Comparison of ENCODE assay signal across 16 cellular contexts in genomic region chr20:25050501-25051350, GRCh38. TPM values are rescaled to one million over a fixed set of nuclear protein-coding genes. Genes with fewer than 3 reads are reported as not detected.
DNase-seq lines count a peak whose midpoint lies in the region; ATAC-seq and TF ChIP-seq lines count a peak whose summit lies in the region.
"Had no signal": no experiment of that assay in that cellular context is flagged by ENCODE, and none has a peak within 500 bp of the region (broad histone marks: within the 10 kb centered on the region; RNA-seq: fewer than 3 reads in every experiment).

No MANE protein-coding gene starts in this region.

- no peak overlapping the region for H3K27ac Mint-ChIP-seq in endodermal cell
- no peak overlapping the region for H3K27ac Mint-ChIP-seq in neural progenitor cell
- H3K27ac Mint-ChIP-seq: nephron progenitor cell had no signal

- ATAC-seq in heart left ventricle, result no peak
- no peak for ATAC-seq in Right ventricle myocardium inferior
- ATAC-seq in GM18870 (IDR thresholded peaks at IDR 0.05; ENCODE audit: unreplicated experiment), result no peak

- intact Hi-C loops in heart left ventricle (cut with DNase I), result no loop called here
- intact Hi-C loops in Right ventricle myocardium inferior (cut with DNase I), result loop anchor here (10.0 kb wide), 1 partner anchor 244 kb away; no protein-coding TSS in a partner anchor

- H3K36me3 ChIP-seq in heart left ventricle (peaks cover 0 to 23% (median 18%) of the 10 kb centered on the region in 9 donors), endodermal cell (ENCODE audit: control insufficient read depth, insufficient read depth, low read length) (no peaks in the 10 kb centered on the region), neural progenitor cell (no peaks in the 10 kb centered on the region), tibial nerve (peaks cover 3 to 19% (median 16%) of the 10 kb centered on the region in 3 donors)

- no peaks in the 10 kb centered on the region for H3K27me3 ChIP-seq in heart left ventricle
- peaks cover 82% of the 10 kb centered on the region for H3K27me3 ChIP-seq in endodermal cell (ENCODE audit: control insufficient read depth, insufficient read depth, low read length, poor library complexity, severe bottlenecking)
- peaks cover 32% of the 10 kb centered on the region for H3K27me3 ChIP-seq in neural progenitor cell
- H3K27me3 ChIP-seq in tibial nerve, result no peaks in the 10 kb centered on the region

- no peaks in the 10 kb centered on the region for H3F3A ChIP-seq in neural progenitor cell (ENCODE audit: low read depth)

- H3K9ac ChIP-seq in endodermal cell (ENCODE audit: extremely low read depth, low read length, poor library complexity, severe bottlenecking) (no peak overlapping the region), neural progenitor cell (no peak overlapping the region)

- 65 to 90% (median 78%) methylated on average over 14 to 17 of the region's 17 CpGs for WGBS in heart left ventricle, 4 donors
- WGBS in endodermal cell (ENCODE audit: insufficient coverage in 1 of 2, insufficient read length in 1 of 2), 2 experiments, result 88 to 94% methylated on average over 10 to 17 of the region's 17 CpGs
- 88 to 93% methylated on average over 11 to 16 of the region's 17 CpGs for WGBS in tibial nerve, 2 donors

- H3K4me3 Mint-ChIP-seq in endodermal cell (no peak overlapping the region), neural progenitor cell (peak overlapping the region; percentile 60)
- H3K4me3 Mint-ChIP-seq: nephron progenitor cell had no signal

- TF ChIP-seq CTCF in heart left ventricle (IDR thresholded peaks at IDR 0.05), result no peak
- no peak for TF ChIP-seq CTCF in endodermal cell (conservative IDR thresholded peaks at IDR 0.05)
- no peak for TF ChIP-seq CTCF in neural progenitor cell (IDR thresholded peaks at IDR 0.05)
- TF ChIP-seq CTCF in tibial nerve (IDR thresholded peaks at IDR 0.05), result no peak

- DNase-seq in heart left ventricle (peak in 3 of 5 donors; percentile 7 to 24 (median 20)), Right ventricle myocardium inferior (ENCODE audit: missing footprints) (no peak), endodermal cell (peak; percentile 33), neural progenitor cell (ENCODE audit: low spot score) (no peak), tibial nerve (ENCODE audit: low spot score in 2 of 2) (peak in 1 of 2 donors; percentile 7), NCI-H2029 treated with DMSO at 0.1 percent for 48 hours (lab: John Stamatoyannopoulos, UW) (no peak), KG1 (lab: John Stamatoyannopoulos, UW) (no peak)
- DNase-seq: activated CD4-positive, CD25-positive, alpha-beta regulatory T cell; activated T-cell treated with anti-CD3 and anti-CD28 coated beads for 4 hours; effector memory CD4-positive, alpha-beta T cell; foreskin melanocyte; NCI-H345; nephron progenitor cell had no signal

- H3K4me1 Mint-ChIP-seq in endodermal cell (no peaks in the 10 kb centered on the region), neural progenitor cell (peaks cover 17% of the 10 kb centered on the region)

- no peaks in the 10 kb centered on the region for H3K79me2 ChIP-seq in neural progenitor cell (ENCODE audit: low read depth)

- no peak overlapping the region for H3K4me2 ChIP-seq in neural progenitor cell

- H3K4me1 ChIP-seq in heart left ventricle (peaks cover 33 to 98% (median 87%) of the 10 kb centered on the region in 12 donors), endodermal cell (ENCODE audit: control insufficient read depth, insufficient read depth, low read length) (no peaks in the 10 kb centered on the region), neural progenitor cell (no peaks in the 10 kb centered on the region), tibial nerve (peaks cover 5 to 80% (median 66%) of the 10 kb centered on the region in 4 donors)

- no peaks in the 10 kb centered on the region for H4K20me1 ChIP-seq in neural progenitor cell (ENCODE audit: low read depth)

- TF ChIP-seq EP300 in tibial nerve (IDR thresholded peaks at IDR 0.05), result no peak

- TF ChIP-seq POLR2A in heart left ventricle (IDR thresholded peaks at IDR 0.05) (no peak), tibial nerve (IDR thresholded peaks at IDR 0.05) (no peak)

- H3K9me3 Mint-ChIP-seq in endodermal cell (no peaks in the 10 kb centered on the region), neural progenitor cell (no peaks in the 10 kb centered on the region)
- H3K9me3 Mint-ChIP-seq: nephron progenitor cell had no signal

- no peak overlapping the region for H2AFZ ChIP-seq in neural progenitor cell (replicated peaks)

- H3K27me3 Mint-ChIP-seq in endodermal cell (ENCODE audit: insufficient read depth) (peaks cover 80% of the 10 kb centered on the region), neural progenitor cell (ENCODE audit: insufficient read depth, low read depth) (peaks cover 39% of the 10 kb centered on the region)

- H3K27ac ChIP-seq in heart left ventricle, result peak overlapping the region in 11 of 12 donors; percentile 29 to 100 (median 96)
- no peak overlapping the region for H3K27ac ChIP-seq in endodermal cell (ENCODE audit: low read depth, low read length)
- H3K27ac ChIP-seq in neural progenitor cell, result no peak overlapping the region
- peak overlapping the region in 3 of 4 donors; percentile 24 to 96 (median 95) for H3K27ac ChIP-seq in tibial nerve

- H3K9me3 ChIP-seq in heart left ventricle (no peaks in the 10 kb centered on the region), endodermal cell (ENCODE audit: control insufficient read depth, low read length) (no peaks in the 10 kb centered on the region), neural progenitor cell (ENCODE audit: low read depth) (no peaks in the 10 kb centered on the region), tibial nerve (no peaks in the 10 kb centered on the region)

- H3K4me3 ChIP-seq in heart left ventricle (no peak overlapping the region), endodermal cell (ENCODE audit: low read length) (no peak overlapping the region), neural progenitor cell (no peak overlapping the region), tibial nerve (no peak overlapping the region)

- H3K36me3 Mint-ChIP-seq in endodermal cell (ENCODE audit: low read depth) (no peaks in the 10 kb centered on the region), neural progenitor cell (no peaks in the 10 kb centered on the region)

RNA-seq across cellular contexts. Expression of gene ACSS1, which starts 7.2 kb away (rescaled TPM):
- 100 to 1,000 TPM in 5 of 9 donors, 10 to 100 TPM in 4; 57.5 to 177 (median 104) TPM for total RNA-seq in heart left ventricle
- polyA plus RNA-seq in heart left ventricle, result 10 to 100 TPM; 43.5 to 78.9 TPM
- 135 TPM for total RNA-seq in Right ventricle myocardium inferior
- under 1 TPM in 1 of 2 donors, not detected in 1; 0.22 TPM for total RNA-seq in endodermal cell
- polyA plus RNA-seq in endodermal cell (2013, experiment 1 of 2), result 0.68 TPM
- polyA plus RNA-seq in endodermal cell (2013, experiment 2 of 2), result 0.50 TPM
- total RNA-seq in neural progenitor cell (ENCODE audit: low replicate concordance), result not detected in 2 replicates
- total RNA-seq in tibial nerve, result 10 to 100 TPM; 38.5 to 55.5 (median 42.2) TPM

RNA-seq across cellular contexts. Expression of gene VSX1, which starts 31.2 kb away (rescaled TPM):
- under 1 TPM in 5 of 9 donors, not detected in 4; 0.22 to 0.96 (median 0.51) TPM for total RNA-seq in heart left ventricle
- under 1 TPM in 1 of 2 donors, not detected in 1; 0.19 TPM for polyA plus RNA-seq in heart left ventricle
- total RNA-seq in Right ventricle myocardium inferior, result 0.14 TPM
- total RNA-seq in endodermal cell, result not detected
- polyA plus RNA-seq in endodermal cell (2013, experiment 1 of 2), result 0.39 TPM
- not detected for polyA plus RNA-seq in endodermal cell (2013, experiment 2 of 2)
- total RNA-seq in neural progenitor cell (ENCODE audit: low replicate concordance), result not detected in 2 replicates
- total RNA-seq in tibial nerve, result not detected
- total RNA-seq: astrocyte, kidney epithelial cell had no signal

RNA-seq across cellular contexts. Expression of gene APMAP, which starts 58.2 kb away (rescaled TPM):
- 10 to 100 TPM; 22.6 to 61.3 (median 31.9) TPM for total RNA-seq in heart left ventricle
- polyA plus RNA-seq in heart left ventricle, result 10 to 100 TPM; 16.2 to 58.5 TPM
- total RNA-seq in Right ventricle myocardium inferior, result 26.8 TPM
- 10 to 100 TPM; 60.2 to 65.6 TPM for total RNA-seq in endodermal cell
- polyA plus RNA-seq in endodermal cell (2013, experiment 1 of 2), result 76.8 TPM
- 70.0 TPM for polyA plus RNA-seq in endodermal cell (2013, experiment 2 of 2)
- 71.7 and 88.0 TPM in 2 replicates for total RNA-seq in neural progenitor cell (ENCODE audit: low replicate concordance)
- 10 to 100 TPM; 45.3 to 83.1 (median 54.1) TPM for total RNA-seq in tibial nerve

Comparison
In these comparisons a context has a peak if more than half of its experiments do, and no peak if none do; other contexts are left out.
1. DNase-seq: peak in heart left ventricle (3 of 5) and endodermal cell (single experiment); none in Right ventricle myocardium inferior (single experiment), neural progenitor cell (single experiment), NCI-H2029 treated with DMSO at 0.1 percent for 48 hours (single experiment) and KG1 (single experiment).
2. H3K27ac ChIP-seq: peak in heart left ventricle (11 of 12) and tibial nerve (3 of 4); none in endodermal cell (single experiment) and neural progenitor cell (single experiment).
3. RNA of gene ACSS1, which starts 7.2 kb away (total RNA-seq): 135 TPM in Right ventricle myocardium inferior (single experiment), 57.5 to 177 TPM in heart left ventricle and 38.5 to 55.5 TPM in tibial nerve; 0.22 TPM in endodermal cell and not detected in neural progenitor cell; every median in the first group is over 10 times any median in the second.